ENCODE assay signal across 1 cellular context in the genomic region with DNA sequence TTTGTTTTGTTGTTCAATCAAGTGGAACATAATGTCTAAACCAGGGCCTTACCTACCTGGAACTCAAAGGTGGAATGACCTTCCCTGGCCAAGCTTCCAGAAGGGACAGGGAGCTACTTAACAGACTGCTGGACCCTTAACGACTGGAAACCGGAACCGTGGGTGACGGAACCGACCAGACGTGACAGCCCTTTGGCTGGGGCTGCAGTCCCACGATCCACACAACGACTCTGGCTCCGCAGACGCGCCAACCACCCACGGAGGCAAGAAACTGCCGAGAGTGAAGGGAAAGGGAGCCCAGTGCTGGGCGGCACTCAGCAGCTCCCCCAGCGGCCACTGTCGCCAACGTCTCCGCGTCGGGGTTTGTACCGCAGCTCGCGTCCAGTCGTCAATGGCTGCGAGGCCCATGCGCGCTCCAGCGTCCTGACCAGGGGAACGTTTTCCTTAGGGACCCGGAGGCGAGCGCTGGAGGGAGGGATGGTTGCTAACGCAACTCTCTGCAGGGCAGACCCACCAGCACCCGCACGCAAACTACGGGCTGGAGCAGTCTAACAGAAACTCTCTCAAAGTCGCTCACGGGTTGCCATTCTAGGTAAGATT.
A peak's percentile ranks its signal among the peaks of the same experiment; 100 is the strongest.
TF ChIP-seq lines count a peak whose summit lies in the region.

No MANE protein-coding gene starts in this region.

TF ChIP-seq in HepG2, 621 proteins besides CTCF, POLR2A, EP300 and RAD21 (continues in another document):
- TF ChIP-seq, protein P1, sequence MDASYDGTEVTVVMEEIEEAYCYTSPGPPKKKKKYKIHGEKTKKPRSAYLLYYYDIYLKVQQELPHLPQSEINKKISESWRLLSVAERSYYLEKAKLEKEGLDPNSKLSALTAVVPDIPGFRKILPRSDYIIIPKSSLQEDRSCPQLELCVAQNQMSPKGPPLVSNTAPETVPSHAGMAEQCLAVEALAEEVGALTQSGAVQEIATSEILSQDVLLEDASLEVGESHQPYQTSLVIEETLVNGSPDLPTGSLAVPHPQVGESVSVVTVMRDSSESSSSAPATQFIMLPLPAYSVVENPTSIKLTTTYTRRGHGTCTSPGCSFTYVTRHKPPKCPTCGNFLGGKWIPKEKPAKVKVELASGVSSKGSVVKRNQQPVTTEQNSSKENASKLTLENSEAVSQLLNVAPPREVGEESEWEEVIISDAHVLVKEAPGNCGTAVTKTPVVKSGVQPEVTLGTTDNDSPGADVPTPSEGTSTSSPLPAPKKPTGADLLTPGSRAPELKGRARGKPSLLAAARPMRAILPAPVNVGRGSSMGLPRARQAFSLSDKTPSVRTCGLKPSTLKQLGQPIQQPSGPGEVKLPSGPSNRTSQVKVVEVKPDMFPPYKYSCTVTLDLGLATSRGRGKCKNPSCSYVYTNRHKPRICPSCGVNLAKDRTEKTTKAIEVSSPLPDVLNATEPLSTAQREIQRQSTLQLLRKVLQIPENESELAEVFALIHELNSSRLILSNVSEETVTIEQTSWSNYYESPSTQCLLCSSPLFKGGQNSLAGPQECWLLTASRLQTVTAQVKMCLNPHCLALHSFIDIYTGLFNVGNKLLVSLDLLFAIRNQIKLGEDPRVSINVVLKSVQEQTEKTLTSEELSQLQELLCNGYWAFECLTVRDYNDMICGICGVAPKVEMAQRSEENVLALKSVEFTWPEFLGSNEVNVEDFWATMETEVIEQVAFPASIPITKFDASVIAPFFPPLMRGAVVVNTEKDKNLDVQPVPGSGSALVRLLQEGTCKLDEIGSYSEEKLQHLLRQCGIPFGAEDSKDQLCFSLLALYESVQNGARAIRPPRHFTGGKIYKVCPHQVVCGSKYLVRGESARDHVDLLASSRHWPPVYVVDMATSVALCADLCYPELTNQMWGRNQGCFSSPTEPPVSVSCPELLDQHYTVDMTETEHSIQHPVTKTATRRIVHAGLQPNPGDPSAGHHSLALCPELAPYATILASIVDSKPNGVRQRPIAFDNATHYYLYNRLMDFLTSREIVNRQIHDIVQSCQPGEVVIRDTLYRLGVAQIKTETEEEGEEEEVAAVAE (CRISPR knock-in tag; IDR thresholded peaks at IDR 0.05; ENCODE audit: borderline replicate concordance), result peak; percentile 32; the same call in 1 of the 2 replicates
- TF ChIP-seq ZNF607 (CRISPR knock-in tag; IDR thresholded peaks at IDR 0.05; ENCODE audit: borderline replicate concordance), result no peak; the same call in 1 of the 2 replicates
- no peak for TF ChIP-seq IRX3 (CRISPR knock-in tag; IDR thresholded peaks at IDR 0.05; ENCODE audit: borderline replicate concordance, low read depth)
- TF ChIP-seq MED1 (CRISPR knock-in tag; IDR thresholded peaks at IDR 0.05), result peak; percentile 55; the same call in 1 of the 2 replicates
- TF ChIP-seq ZBTB20 (CRISPR knock-in tag; IDR thresholded peaks at IDR 0.05; ENCODE audit: borderline replicate concordance, low read depth), result peak; percentile 42; the same call in 1 of the 2 replicates
- TF ChIP-seq ZNF75D (CRISPR knock-in tag; IDR thresholded peaks at IDR 0.05; ENCODE audit: borderline replicate concordance), result no peak
- TF ChIP-seq GPN1 (CRISPR knock-in tag; IDR thresholded peaks at IDR 0.05; ENCODE audit: borderline replicate concordance), result 0 out of 2 replicates have a peak, but pooled peaks have one; percentile 53
- no peak for TF ChIP-seq BRCA1 (CRISPR knock-in tag; IDR thresholded peaks at IDR 0.05)
- TF ChIP-seq ZSCAN31 (CRISPR knock-in tag; IDR thresholded peaks at IDR 0.05; ENCODE audit: low read depth), result peak; percentile 56; the same call in 1 of the 2 replicates
- TF ChIP-seq ZNF737 (CRISPR knock-in tag; IDR thresholded peaks at IDR 0.05; ENCODE audit: borderline replicate concordance), result no peak
- TF ChIP-seq ZNF274 (CRISPR knock-in tag; IDR thresholded peaks at IDR 0.05), result peak; percentile 88; the same call in 1 of the 2 replicates
- TF ChIP-seq HNRNPUL1 (IDR thresholded peaks at IDR 0.05; ENCODE audit: low read depth, low read length), result no peak
- TF ChIP-seq, protein P2, sequence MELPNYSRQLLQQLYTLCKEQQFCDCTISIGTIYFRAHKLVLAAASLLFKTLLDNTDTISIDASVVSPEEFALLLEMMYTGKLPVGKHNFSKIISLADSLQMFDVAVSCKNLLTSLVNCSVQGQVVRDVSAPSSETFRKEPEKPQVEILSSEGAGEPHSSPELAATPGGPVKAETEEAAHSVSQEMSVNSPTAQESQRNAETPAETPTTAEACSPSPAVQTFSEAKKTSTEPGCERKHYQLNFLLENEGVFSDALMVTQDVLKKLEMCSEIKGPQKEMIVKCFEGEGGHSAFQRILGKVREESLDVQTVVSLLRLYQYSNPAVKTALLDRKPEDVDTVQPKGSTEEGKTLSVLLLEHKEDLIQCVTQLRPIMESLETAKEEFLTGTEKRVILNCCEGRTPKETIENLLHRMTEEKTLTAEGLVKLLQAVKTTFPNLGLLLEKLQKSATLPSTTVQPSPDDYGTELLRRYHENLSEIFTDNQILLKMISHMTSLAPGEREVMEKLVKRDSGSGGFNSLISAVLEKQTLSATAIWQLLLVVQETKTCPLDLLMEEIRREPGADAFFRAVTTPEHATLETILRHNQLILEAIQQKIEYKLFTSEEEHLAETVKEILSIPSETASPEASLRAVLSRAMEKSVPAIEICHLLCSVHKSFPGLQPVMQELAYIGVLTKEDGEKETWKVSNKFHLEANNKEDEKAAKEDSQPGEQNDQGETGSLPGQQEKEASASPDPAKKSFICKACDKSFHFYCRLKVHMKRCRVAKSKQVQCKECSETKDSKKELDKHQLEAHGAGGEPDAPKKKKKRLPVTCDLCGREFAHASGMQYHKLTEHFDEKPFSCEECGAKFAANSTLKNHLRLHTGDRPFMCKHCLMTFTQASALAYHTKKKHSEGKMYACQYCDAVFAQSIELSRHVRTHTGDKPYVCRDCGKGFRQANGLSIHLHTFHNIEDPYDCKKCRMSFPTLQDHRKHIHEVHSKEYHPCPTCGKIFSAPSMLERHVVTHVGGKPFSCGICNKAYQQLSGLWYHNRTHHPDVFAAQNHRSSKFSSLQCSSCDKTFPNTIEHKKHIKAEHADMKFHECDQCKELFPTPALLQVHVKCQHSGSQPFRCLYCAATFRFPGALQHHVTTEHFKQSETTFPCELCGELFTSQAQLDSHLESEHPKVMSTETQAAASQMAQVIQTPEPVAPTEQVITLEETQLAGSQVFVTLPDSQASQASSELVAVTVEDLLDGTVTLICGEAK (IDR thresholded peaks at IDR 0.05), result no peak
- TF ChIP-seq, protein P2 (CRISPR knock-in tag; IDR thresholded peaks at IDR 0.05), result 0 out of 2 replicates have a peak, but pooled peaks have one; percentile 38
- TF ChIP-seq ONECUT2 (CRISPR knock-in tag; IDR thresholded peaks at IDR 0.05), result no peak
- TF ChIP-seq, protein P3, sequence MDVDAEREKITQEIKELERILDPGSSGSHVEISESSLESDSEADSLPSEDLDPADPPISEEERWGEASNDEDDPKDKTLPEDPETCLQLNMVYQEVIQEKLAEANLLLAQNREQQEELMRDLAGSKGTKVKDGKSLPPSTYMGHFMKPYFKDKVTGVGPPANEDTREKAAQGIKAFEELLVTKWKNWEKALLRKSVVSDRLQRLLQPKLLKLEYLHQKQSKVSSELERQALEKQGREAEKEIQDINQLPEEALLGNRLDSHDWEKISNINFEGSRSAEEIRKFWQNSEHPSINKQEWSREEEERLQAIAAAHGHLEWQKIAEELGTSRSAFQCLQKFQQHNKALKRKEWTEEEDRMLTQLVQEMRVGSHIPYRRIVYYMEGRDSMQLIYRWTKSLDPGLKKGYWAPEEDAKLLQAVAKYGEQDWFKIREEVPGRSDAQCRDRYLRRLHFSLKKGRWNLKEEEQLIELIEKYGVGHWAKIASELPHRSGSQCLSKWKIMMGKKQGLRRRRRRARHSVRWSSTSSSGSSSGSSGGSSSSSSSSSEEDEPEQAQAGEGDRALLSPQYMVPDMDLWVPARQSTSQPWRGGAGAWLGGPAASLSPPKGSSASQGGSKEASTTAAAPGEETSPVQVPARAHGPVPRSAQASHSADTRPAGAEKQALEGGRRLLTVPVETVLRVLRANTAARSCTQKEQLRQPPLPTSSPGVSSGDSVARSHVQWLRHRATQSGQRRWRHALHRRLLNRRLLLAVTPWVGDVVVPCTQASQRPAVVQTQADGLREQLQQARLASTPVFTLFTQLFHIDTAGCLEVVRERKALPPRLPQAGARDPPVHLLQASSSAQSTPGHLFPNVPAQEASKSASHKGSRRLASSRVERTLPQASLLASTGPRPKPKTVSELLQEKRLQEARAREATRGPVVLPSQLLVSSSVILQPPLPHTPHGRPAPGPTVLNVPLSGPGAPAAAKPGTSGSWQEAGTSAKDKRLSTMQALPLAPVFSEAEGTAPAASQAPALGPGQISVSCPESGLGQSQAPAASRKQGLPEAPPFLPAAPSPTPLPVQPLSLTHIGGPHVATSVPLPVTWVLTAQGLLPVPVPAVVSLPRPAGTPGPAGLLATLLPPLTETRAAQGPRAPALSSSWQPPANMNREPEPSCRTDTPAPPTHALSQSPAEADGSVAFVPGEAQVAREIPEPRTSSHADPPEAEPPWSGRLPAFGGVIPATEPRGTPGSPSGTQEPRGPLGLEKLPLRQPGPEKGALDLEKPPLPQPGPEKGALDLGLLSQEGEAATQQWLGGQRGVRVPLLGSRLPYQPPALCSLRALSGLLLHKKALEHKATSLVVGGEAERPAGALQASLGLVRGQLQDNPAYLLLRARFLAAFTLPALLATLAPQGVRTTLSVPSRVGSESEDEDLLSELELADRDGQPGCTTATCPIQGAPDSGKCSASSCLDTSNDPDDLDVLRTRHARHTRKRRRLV (CRISPR knock-in tag; IDR thresholded peaks at IDR 0.05), result no peak
- TF ChIP-seq CBX1 (IDR thresholded peaks at IDR 0.05; ENCODE audit: low read depth), result peak; percentile 71
- TF ChIP-seq AHR (CRISPR knock-in tag; IDR thresholded peaks at IDR 0.05), result 0 out of 2 replicates have a peak, but pooled peaks have one; percentile 26
- TF ChIP-seq, protein P4, sequence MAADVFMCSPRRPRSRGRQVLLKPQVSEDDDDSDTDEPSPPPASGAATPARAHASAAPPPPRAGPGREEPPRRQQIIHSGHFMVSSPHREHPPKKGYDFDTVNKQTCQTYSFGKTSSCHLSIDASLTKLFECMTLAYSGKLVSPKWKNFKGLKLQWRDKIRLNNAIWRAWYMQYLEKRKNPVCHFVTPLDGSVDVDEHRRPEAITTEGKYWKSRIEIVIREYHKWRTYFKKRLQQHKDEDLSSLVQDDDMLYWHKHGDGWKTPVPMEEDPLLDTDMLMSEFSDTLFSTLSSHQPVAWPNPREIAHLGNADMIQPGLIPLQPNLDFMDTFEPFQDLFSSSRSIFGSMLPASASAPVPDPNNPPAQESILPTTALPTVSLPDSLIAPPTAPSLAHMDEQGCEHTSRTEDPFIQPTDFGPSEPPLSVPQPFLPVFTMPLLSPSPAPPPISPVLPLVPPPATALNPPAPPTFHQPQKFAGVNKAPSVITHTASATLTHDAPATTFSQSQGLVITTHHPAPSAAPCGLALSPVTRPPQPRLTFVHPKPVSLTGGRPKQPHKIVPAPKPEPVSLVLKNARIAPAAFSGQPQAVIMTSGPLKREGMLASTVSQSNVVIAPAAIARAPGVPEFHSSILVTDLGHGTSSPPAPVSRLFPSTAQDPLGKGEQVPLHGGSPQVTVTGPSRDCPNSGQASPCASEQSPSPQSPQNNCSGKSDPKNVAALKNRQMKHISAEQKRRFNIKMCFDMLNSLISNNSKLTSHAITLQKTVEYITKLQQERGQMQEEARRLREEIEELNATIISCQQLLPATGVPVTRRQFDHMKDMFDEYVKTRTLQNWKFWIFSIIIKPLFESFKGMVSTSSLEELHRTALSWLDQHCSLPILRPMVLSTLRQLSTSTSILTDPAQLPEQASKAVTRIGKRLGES (CRISPR knock-in tag; IDR thresholded peaks at IDR 0.05; ENCODE audit: borderline replicate concordance), result no peak
- no peak for TF ChIP-seq ZNF766 (CRISPR knock-in tag; IDR thresholded peaks at IDR 0.05; ENCODE audit: borderline replicate concordance)
- peak; percentile 72 for TF ChIP-seq SAP130 (CRISPR knock-in tag; IDR thresholded peaks at IDR 0.05; ENCODE audit: low read depth)
- no peak for TF ChIP-seq NBN (conservative IDR thresholded peaks at IDR 0.05)
- TF ChIP-seq TCF7L2 (IDR thresholded peaks at IDR 0.05; ENCODE audit: low read depth, low read length), result no peak
- TF ChIP-seq, protein P5, sequence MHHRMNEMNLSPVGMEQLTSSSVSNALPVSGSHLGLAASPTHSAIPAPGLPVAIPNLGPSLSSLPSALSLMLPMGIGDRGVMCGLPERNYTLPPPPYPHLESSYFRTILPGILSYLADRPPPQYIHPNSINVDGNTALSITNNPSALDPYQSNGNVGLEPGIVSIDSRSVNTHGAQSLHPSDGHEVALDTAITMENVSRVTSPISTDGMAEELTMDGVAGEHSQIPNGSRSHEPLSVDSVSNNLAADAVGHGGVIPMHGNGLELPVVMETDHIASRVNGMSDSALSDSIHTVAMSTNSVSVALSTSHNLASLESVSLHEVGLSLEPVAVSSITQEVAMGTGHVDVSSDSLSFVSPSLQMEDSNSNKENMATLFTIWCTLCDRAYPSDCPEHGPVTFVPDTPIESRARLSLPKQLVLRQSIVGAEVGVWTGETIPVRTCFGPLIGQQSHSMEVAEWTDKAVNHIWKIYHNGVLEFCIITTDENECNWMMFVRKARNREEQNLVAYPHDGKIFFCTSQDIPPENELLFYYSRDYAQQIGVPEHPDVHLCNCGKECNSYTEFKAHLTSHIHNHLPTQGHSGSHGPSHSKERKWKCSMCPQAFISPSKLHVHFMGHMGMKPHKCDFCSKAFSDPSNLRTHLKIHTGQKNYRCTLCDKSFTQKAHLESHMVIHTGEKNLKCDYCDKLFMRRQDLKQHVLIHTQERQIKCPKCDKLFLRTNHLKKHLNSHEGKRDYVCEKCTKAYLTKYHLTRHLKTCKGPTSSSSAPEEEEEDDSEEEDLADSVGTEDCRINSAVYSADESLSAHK (CRISPR knock-in tag; IDR thresholded peaks at IDR 0.05; ENCODE audit: borderline replicate concordance), result peak; percentile 68; the same call in 1 of the 2 replicates
- TF ChIP-seq ZNF567 (CRISPR knock-in tag; IDR thresholded peaks at IDR 0.05; ENCODE audit: borderline replicate concordance), result no peak
- TF ChIP-seq PAWR (CRISPR knock-in tag; IDR thresholded peaks at IDR 0.05; ENCODE audit: borderline replicate concordance), result no peak
